Comparison of ENCODE assay signal across 22 cellular contexts in genomic region chr14:100706200-100706599, GRCh38. TPM values are rescaled to one million over a fixed set of nuclear protein-coding genes. Genes with fewer than 3 reads are reported as not detected.
DNase-seq lines count a peak whose midpoint lies in the region; ATAC-seq and TF ChIP-seq lines count a peak whose summit lies in the region.
"Had no signal": no experiment of that assay in that cellular context is flagged by ENCODE, and none has a peak within 500 bp of the region (broad histone marks: within the 10 kb centered on the region; RNA-seq: fewer than 3 reads in every experiment).

No MANE protein-coding gene starts in this region.

- H3K27me3 ChIP-seq in SK-N-SH (ENCODE audit: insufficient read depth) (no peaks in the 10 kb centered on the region), mesenchymal stem cell (ENCODE audit: control insufficient read depth in 1 of 2, insufficient read depth in 1 of 2, low read length in 2 of 2) (peaks cover 0 to 68% of the 10 kb centered on the region in 2 experiments), trophoblast cell (ENCODE audit: insufficient read depth, low read length) (no peaks in the 10 kb centered on the region)

- H3K18ac ChIP-seq in mesenchymal stem cell (ENCODE audit: low read depth in 1 of 2, low read length in 2 of 2), result peak overlapping the region in 1 of 2 experiments; percentile 70
- H3K18ac ChIP-seq in trophoblast cell (ENCODE audit: low read length), result no peak overlapping the region

- H3K9me3 Mint-ChIP-seq in activated naive CD8-positive, alpha-beta T cell treated with anti-CD3 and anti-CD28 coated beads for 36 hours, result no peaks in the 10 kb centered on the region
- H3K9me3 Mint-ChIP-seq: CD4-positive, alpha-beta memory T cell had no signal

- H3K14ac ChIP-seq in mesenchymal stem cell (ENCODE audit: low read length in 2 of 2) (no peak overlapping the region), trophoblast cell (ENCODE audit: low read length) (no peak overlapping the region)

- H4K20me1 ChIP-seq in SK-N-SH (ENCODE audit: insufficient read depth), result no peaks in the 10 kb centered on the region

- H3K23ac ChIP-seq in mesenchymal stem cell (ENCODE audit: low read length in 2 of 2) (no peak overlapping the region), trophoblast cell (ENCODE audit: low read length) (no peak overlapping the region)

- TF ChIP-seq CTCF in SK-N-SH (IDR thresholded peaks at IDR 0.05) (no peak), RWPE1 (conservative IDR thresholded peaks at IDR 0.05; ENCODE audit: low read depth) (no peak)

- no peak overlapping the region for H3K4me3 Mint-ChIP-seq in activated naive CD8-positive, alpha-beta T cell treated with anti-CD3 and anti-CD28 coated beads for 36 hours
- H3K4me3 Mint-ChIP-seq: CD14-positive monocyte; CD4-positive, alpha-beta memory T cell had no signal

- POLR2A ChIA-PET in SK-N-SH (lab: Yijun Ruan, JAX), result interaction anchor here (0.6 to 1.2 kb wide), 2 partner anchors 10 to 71 kb away, joined by 5 read pairs; no protein-coding TSS in a partner anchor
- POLR2A ChIA-PET in RWPE1 (lab: Yijun Ruan, JAX; ENCODE audit: low non-redundant PET), result no interaction called here

- no peaks in the 10 kb centered on the region for H3K9me2 ChIP-seq in SK-N-SH

- H3K79me2 ChIP-seq in SK-N-SH (ENCODE audit: insufficient read depth), result no peaks in the 10 kb centered on the region
- H3K79me2 ChIP-seq in trophoblast cell (ENCODE audit: control insufficient read depth, insufficient read depth, low read length, poor library complexity), result no peaks in the 10 kb centered on the region

- H3K9ac ChIP-seq in SK-N-SH (no peak overlapping the region), mesenchymal stem cell (ENCODE audit: low read length) (no peak overlapping the region), trophoblast cell (ENCODE audit: low read length) (no peak overlapping the region)
- H3K9ac ChIP-seq: BLaER1 had no signal

- no peak overlapping the region for H3K4me2 ChIP-seq in SK-N-SH
- no peak overlapping the region for H3K4me2 ChIP-seq in mesenchymal stem cell (ENCODE audit: low read length, poor library complexity, severe bottlenecking)
- no peak overlapping the region for H3K4me2 ChIP-seq in trophoblast cell (ENCODE audit: low read length)
- H3K4me2 ChIP-seq: A549, BLaER1 had no signal

- CTCF ChIA-PET in SK-N-SH (lab: Yijun Ruan, JAX) (interaction anchor here (1.0 to 1.5 kb wide), 2 partner anchors 29 to 923 kb away, joined by 3 to 4 read pairs; no protein-coding TSS in a partner anchor), RWPE1 (lab: Yijun Ruan, JAX) (no interaction called here)

- no peaks in the 10 kb centered on the region for H3F3A ChIP-seq in SK-N-SH (replicated peaks; ENCODE audit: insufficient read depth)

- H3K27ac ChIP-seq in SK-N-SH (ENCODE audit: low read depth in 2 of 2, low read length in 1 of 2) (peak overlapping the region in 1 of 2 experiments; percentile 58; a peak in 1 of 4 replicates), mesenchymal stem cell (ENCODE audit: low read length, poor library complexity, severe bottlenecking) (no peak overlapping the region), trophoblast cell (ENCODE audit: low read depth, low read length) (no peak overlapping the region), RWPE1 (no peak overlapping the region)
- H3K27ac ChIP-seq: 22Rv1, A549, BLaER1, HL-60 had no signal

- H4K8ac ChIP-seq in mesenchymal stem cell (ENCODE audit: low read length), result no peak overlapping the region
- H4K8ac ChIP-seq in trophoblast cell (ENCODE audit: low read depth, low read length), result no peak overlapping the region

- no peak overlapping the region for H4K12ac ChIP-seq in trophoblast cell (ENCODE audit: low read depth, low read length)

- no peaks in the 10 kb centered on the region for H3K36me3 Mint-ChIP-seq in activated naive CD8-positive, alpha-beta T cell treated with anti-CD3 and anti-CD28 coated beads for 36 hours
- H3K36me3 Mint-ChIP-seq: CD14-positive monocyte; CD4-positive, alpha-beta memory T cell had no signal

- no peak overlapping the region for H2BK5ac ChIP-seq in mesenchymal stem cell (ENCODE audit: low read depth, low read length, poor library complexity, severe bottlenecking)
- no peak overlapping the region for H2BK5ac ChIP-seq in trophoblast cell (ENCODE audit: low read depth, low read length, poor library complexity)

- H2BK12ac ChIP-seq in mesenchymal stem cell (ENCODE audit: low read length in 2 of 2), result peak overlapping the region in 1 of 2 experiments; percentile 87
- peak overlapping the region; percentile 34 for H2BK12ac ChIP-seq in trophoblast cell (ENCODE audit: low read length)

- peaks cover 14% of the 10 kb centered on the region for H3K27me3 Mint-ChIP-seq in activated naive CD8-positive, alpha-beta T cell treated with anti-CD3 and anti-CD28 coated beads for 36 hours

- no peak overlapping the region for H2AFZ ChIP-seq in SK-N-SH (ENCODE audit: low read depth)
- H2AFZ ChIP-seq in mesenchymal stem cell (ENCODE audit: low read depth, low read length), result no peak overlapping the region
- peak overlapping the region; percentile 6 for H2AFZ ChIP-seq in trophoblast cell (ENCODE audit: insufficient read depth, low read length, poor library complexity)

- no peaks in the 10 kb centered on the region for H3K79me1 ChIP-seq in mesenchymal stem cell (replicated peaks; ENCODE audit: low read length, poor library complexity, severe bottlenecking)
- peaks cover 21% of the 10 kb centered on the region for H3K79me1 ChIP-seq in trophoblast cell (ENCODE audit: low read length)

- no peak overlapping the region for H2BK120ac ChIP-seq in mesenchymal stem cell (ENCODE audit: low read depth, low read length)
- H2BK120ac ChIP-seq in trophoblast cell (ENCODE audit: insufficient read depth, low read length, poor library complexity), result no peak overlapping the region

- no peak overlapping the region for H2BK15ac ChIP-seq in mesenchymal stem cell (ENCODE audit: low read depth, poor library complexity, severe bottlenecking)

- TF ChIP-seq RAD21 in SK-N-SH (IDR thresholded peaks at IDR 0.05; ENCODE audit: low read length), result no peak

- H4K91ac ChIP-seq in mesenchymal stem cell (ENCODE audit: low read length) (peak overlapping the region; percentile 63), trophoblast cell (ENCODE audit: low read depth, low read length) (no peak overlapping the region)

- peaks cover 0 to 45% of the 10 kb centered on the region in 2 experiments; a peak in 1 of 4 replicates for H3K4me1 ChIP-seq in SK-N-SH (ENCODE audit: control insufficient read depth in 1 of 2, insufficient read depth in 2 of 2, low read depth in 1 of 2, low read length in 1 of 2)
- peaks cover 14% of the 10 kb centered on the region for H3K4me1 ChIP-seq in mesenchymal stem cell (ENCODE audit: control insufficient read depth, insufficient read depth, low read depth, low read length)
- H3K4me1 ChIP-seq in trophoblast cell (ENCODE audit: control insufficient read depth in 1 of 2, insufficient read depth in 2 of 2, low read length in 2 of 2), result peaks cover 39 to 40% of the 10 kb centered on the region in 2 experiments
- H3K4me1 ChIP-seq: A549, HAP-1 had no signal

- no peak overlapping the region for H3K4me3 ChIP-seq in SK-N-SH (ENCODE audit: low read depth in 2 of 2, low read length in 1 of 2)
- no peak overlapping the region for H3K4me3 ChIP-seq in mesenchymal stem cell (ENCODE audit: insufficient read depth in 1 of 2, low read depth in 1 of 2, low read length in 2 of 2)
- no peak overlapping the region for H3K4me3 ChIP-seq in trophoblast cell (ENCODE audit: low read depth, low read length)
- H3K4me3 ChIP-seq: A549, BLaER1, HAP-1, K562 had no signal

- no peak for ATAC-seq in SK-N-SH treated with all-trans-retinoic acid at 6 μM for 48 hours
- no peak for ATAC-seq in GM19467 (IDR thresholded peaks at IDR 0.05; ENCODE audit: unreplicated experiment)
- ATAC-seq: A549, K562 had no signal

- H3K9me3 ChIP-seq in SK-N-SH (no peaks in the 10 kb centered on the region), mesenchymal stem cell (ENCODE audit: control insufficient read depth, low read length) (no peaks in the 10 kb centered on the region), trophoblast cell (ENCODE audit: insufficient read depth, low read depth, low read length) (peaks cover 2% of the 10 kb centered on the region)
- H3K9me3 ChIP-seq: A549, BLaER1, HAP-1 had no signal

- DNase-seq in SK-N-SH (peak; percentile 71), mesenchymal stem cell (no peak), trophoblast cell (peak in 1 of 2 donors; percentile 36), RWPE1 (ENCODE audit: low spot score) (no peak)
- DNase-seq in activated naive CD8-positive, alpha-beta T cell treated with anti-CD3 and anti-CD28 coated beads for 36 hours, result no peak
- DNase-seq: AML-193; CD4-positive, alpha-beta memory T cell; DMS153; DMS79; GDM1; IMR-90 had no signal

- H3K4ac ChIP-seq in mesenchymal stem cell (ENCODE audit: low read depth in 1 of 2, low read length in 2 of 2), result peak overlapping the region in 1 of 2 experiments; percentile 55
- peak overlapping the region; percentile 15 for H3K4ac ChIP-seq in trophoblast cell (ENCODE audit: low read depth, low read length)

- no peaks in the 10 kb centered on the region for H3K4me1 Mint-ChIP-seq in activated naive CD8-positive, alpha-beta T cell treated with anti-CD3 and anti-CD28 coated beads for 36 hours

- H2AK5ac ChIP-seq in mesenchymal stem cell (ENCODE audit: low read length, severe bottlenecking) (no peak overlapping the region), trophoblast cell (ENCODE audit: low read length) (peak overlapping the region; percentile 12)

- 58% methylated on average over 11 of the region's 13 CpGs for WGBS in SK-N-SH (ENCODE audit: low lambda C conversion rate)
- 72% methylated on average over 13 of the region's 13 CpGs for WGBS in mesenchymal stem cell
- no CpG with 5 or more reads among the region's 13 CpGs for WGBS in trophoblast cell (ENCODE audit: extremely low coverage, insufficient coverage, insufficient read length)

- H3K36me3 ChIP-seq in SK-N-SH (replicated peaks in 1 of 2; ENCODE audit: control insufficient read depth in 1 of 2, insufficient read depth in 2 of 2, low read length in 1 of 2), result no peaks in the 10 kb centered on the region
- no peaks in the 10 kb centered on the region for H3K36me3 ChIP-seq in mesenchymal stem cell (ENCODE audit: control insufficient read depth in 1 of 2, insufficient read depth in 2 of 2, low read depth in 1 of 2, low read length in 2 of 2)
- no peaks in the 10 kb centered on the region for H3K36me3 ChIP-seq in trophoblast cell (ENCODE audit: control insufficient read depth in 1 of 2, insufficient read depth in 2 of 2, low read length in 2 of 2)
- H3K36me3 ChIP-seq: BLaER1, HAP-1 had no signal

- no peak overlapping the region for H3K27ac Mint-ChIP-seq in activated naive CD8-positive, alpha-beta T cell treated with anti-CD3 and anti-CD28 coated beads for 36 hours
- H3K27ac Mint-ChIP-seq: CD14-positive monocyte; CD4-positive, alpha-beta memory T cell had no signal

- TF ChIP-seq EP300 in SK-N-SH (IDR thresholded peaks at IDR 0.05; ENCODE audit: borderline replicate concordance in 1 of 2, low read depth in 1 of 2, low read length in 1 of 2), result peak in 1 of 2 experiments; percentile 52; a peak in 1 of 4 replicates

RNA-seq across cellular contexts. Expression of gene DLK1, which starts 20.5 kb away (rescaled TPM):
- polyA plus RNA-seq in SK-N-SH (2012; rRNA removed), result 1.2 and 1.7 TPM in 2 replicates
- polyA plus RNA-seq in SK-N-SH (2012; cell fraction: cytosol; rRNA removed), result 1.7 and 2.8 TPM in 2 replicates
- 0.73 and 0.87 TPM in 2 replicates for polyA plus RNA-seq in SK-N-SH (2012; cell fraction: nucleus; rRNA removed)
- polyA plus RNA-seq in mesenchymal stem cell (2013, experiment 1 of 2), result 80.9 TPM
- 81.8 TPM for polyA plus RNA-seq in mesenchymal stem cell (2013, experiment 2 of 2)
- polyA plus RNA-seq in trophoblast cell (2013), result 2.7 and 4.0 TPM in 2 replicates
- not detected for total RNA-seq in activated naive CD8-positive, alpha-beta T cell treated with anti-CD3 and anti-CD28 coated beads for 36 hours
- total RNA-seq: CD4-positive, alpha-beta memory T cell; H4; HT1080 had no signal
- polyA plus RNA-seq: CD14-positive monocyte; CD4-positive, alpha-beta memory T cell had no signal
